30 cellular contexts compared by ENCODE assay signal in genomic region chr11:131198646-131199285, GRCh38.
"Had no signal": no experiment of that assay in that cellular context is flagged by ENCODE, and none has a peak within 500 bp of the region (broad histone marks: within the 10 kb centered on the region; RNA-seq: fewer than 3 reads in every experiment).

No MANE protein-coding gene starts in this region.

- H3K36me3 ChIP-seq: ascending aorta, breast epithelium, cardiac muscle cell, heart left ventricle had no signal

- H3K27ac ChIP-seq: ascending aorta, breast epithelium, cardiac muscle cell, coronary artery, dorsolateral prefrontal cortex, heart left ventricle had no signal

- DNase-seq: activated CD4-positive, alpha-beta T cell treated with anti-CD3 and anti-CD28 coated beads for 48 hours; activated CD4-positive, alpha-beta T cell treated with anti-CD3 and anti-CD28 coated beads, Interleukin-2, amount 50 U/mL, for 1 hour; activated CD4-positive, alpha-beta T cell treated with anti-CD3 and anti-CD28 coated beads, Interleukin-2, amount 50 U/mL, for 48 hours; activated CD8-positive, alpha-beta memory T cell treated with anti-CD3 and anti-CD28 coated beads for 24 hours; activated CD8-positive, alpha-beta T cell treated with anti-CD3 and anti-CD28 coated beads for 36 hours; activated gamma-delta T cell; activated naive CD4-positive, alpha-beta T cell; activated naive CD4-positive, alpha-beta T cell treated with anti-CD3 and anti-CD28 coated beads, Interleukin-2, amount 10 ng/mL, durations not matched to agents 7 days and 5 days; activated naive CD8-positive, alpha-beta T cell treated with anti-CD3 and anti-CD28 coated beads, Interleukin-2, amount 10 ng/mL, durations not matched to agents 7 days and 5 days; activated T-cell treated with anti-CD3 and anti-CD28 coated beads, Interleukin-2, amount 50 U/mL, for 1 hour; activated T-cell treated with anti-CD3 and anti-CD28 coated beads, Interleukin-2, amount 50 U/mL, for 72 hours; central memory CD4-positive, alpha-beta T cell; cerebellar nuclear complex; dorsolateral prefrontal cortex; effector memory CD4-positive, alpha-beta T cell; endodermal cell; foreskin fibroblast; glutamatergic neuron; heart left ventricle; T-helper 1 cell; T-helper 17 cell; T1000 had no signal

- ATAC-seq: activated CD8-positive, alpha-beta T cell treated with anti-CD3 and anti-CD28 coated beads for 36 hours; activated naive CD4-positive, alpha-beta T cell treated with anti-CD3 and anti-CD28 coated beads, Interleukin-2, amount 50 U/mL, for 72 hours; activated T-cell treated with anti-CD3 and anti-CD28 coated beads, Interleukin-2, amount 50 U/mL, for 72 hours; esophagus mucosa; heart left ventricle; T-helper 17 cell; WTC11 had no signal

- FAIRE-seq: frontal cortex had no signal

- H3K9me3 ChIP-seq: ascending aorta, breast epithelium, heart left ventricle had no signal

- H3K4me1 ChIP-seq: ascending aorta, breast epithelium had no signal

- H3K4me3 ChIP-seq: ascending aorta, breast epithelium, cardiac muscle cell, coronary artery, dorsolateral prefrontal cortex, heart left ventricle had no signal

- H3K27me3 ChIP-seq: ascending aorta, cardiac muscle cell, heart left ventricle had no signal
